ENCODE assay signal across 9 cellular contexts in genomic region chr3:119562307-119562961, GRCh38. TPM values are rescaled to one million over a fixed set of nuclear protein-coding genes. Genes with fewer than 3 reads are reported as not detected.
DNase-seq lines count a peak whose midpoint lies in the region; ATAC-seq, FAIRE-seq and TF ChIP-seq lines count a peak whose summit lies in the region.
"Had no signal": no experiment of that assay in that cellular context is flagged by ENCODE, and none has a peak within 500 bp of the region (broad histone marks: within the 10 kb centered on the region; RNA-seq: fewer than 3 reads in every experiment).

No MANE protein-coding gene starts in this region.

- POLR2A ChIA-PET in activated CD4-positive, alpha-beta T cell treated with anti-CD3 and anti-CD28 coated beads for 36 hours (lab: Charles Lee) = no interaction called here

- FAIRE-seq in frontal cortex (lab: Jason Lieb, UNC) = no peak
- FAIRE-seq: islet of Langerhans had no signal

- H3K4me3 ChIP-seq in left lung = no peak overlapping the region

- peak; percentile 78 for ATAC-seq in activated CD4-positive, alpha-beta T cell treated with anti-CD3 and anti-CD28 coated beads for 36 hours
- ATAC-seq in HG03025 (IDR thresholded peaks at IDR 0.05; ENCODE audit: low FRiP score, unreplicated experiment) (peak; percentile 46), T-helper 17 cell (peak; percentile 87), left lung (peak; percentile 45)

- DNase-seq in activated CD4-positive, alpha-beta T cell treated with anti-CD3 and anti-CD28 coated beads for 36 hours = peak; percentile 62
- no peak for DNase-seq in activated CD4-positive, alpha-beta T cell treated with anti-CD3 and anti-CD28 coated beads for 1 hour
- DNase-seq in T-helper 17 cell (peak; percentile 45 to 60 (median 59)), left lung (no peak), cortex of kidney (lab: John Stamatoyannopoulos, UW) (no peak), COLO829 (ENCODE audit: low spot score) (no peak), frontal cortex (ENCODE audit: low spot score in 2 of 2) (no peak)

- peak overlapping the region; percentile 10 for H3K4me3 Mint-ChIP-seq in activated CD4-positive, alpha-beta T cell treated with anti-CD3 and anti-CD28 coated beads for 36 hours
- H3K4me3 Mint-ChIP-seq in T-helper 17 cell = peak overlapping the region; percentile 53

- H3K4me1 Mint-ChIP-seq in activated CD4-positive, alpha-beta T cell treated with anti-CD3 and anti-CD28 coated beads for 36 hours = peaks cover 13% of the 10 kb centered on the region
- H3K4me1 Mint-ChIP-seq in T-helper 17 cell = peaks cover 23% of the 10 kb centered on the region

- no peaks in the 10 kb centered on the region for H3K27me3 Mint-ChIP-seq in activated CD4-positive, alpha-beta T cell treated with anti-CD3 and anti-CD28 coated beads for 36 hours
- H3K27me3 Mint-ChIP-seq in T-helper 17 cell = no peaks in the 10 kb centered on the region

- H3K9me3 ChIP-seq in T-helper 17 cell (ENCODE audit: control insufficient read depth, low read length, poor library complexity, severe bottlenecking) (no peaks in the 10 kb centered on the region), left lung (peaks cover 0 to 2% of the 10 kb centered on the region in 2 donors)

- peaks cover 0 to 8% of the 10 kb centered on the region in 2 donors for H3K4me1 ChIP-seq in left lung

- H3K36me3 Mint-ChIP-seq in activated CD4-positive, alpha-beta T cell treated with anti-CD3 and anti-CD28 coated beads for 36 hours (ENCODE audit: low read depth) = no peaks in the 10 kb centered on the region
- no peaks in the 10 kb centered on the region for H3K36me3 Mint-ChIP-seq in T-helper 17 cell (ENCODE audit: low read depth)

- no peaks in the 10 kb centered on the region for H3K36me3 ChIP-seq in left lung

- CTCF ChIA-PET in activated CD4-positive, alpha-beta T cell treated with anti-CD3 and anti-CD28 coated beads for 36 hours (lab: Charles Lee) = no interaction called here

- H3K27ac ChIP-seq in left lung = no peak overlapping the region

- intact Hi-C loops in activated CD4-positive, alpha-beta T cell treated with anti-CD3 and anti-CD28 coated beads for 36 hours (cut with DNase I, micrococcal nuclease) = loop anchor here in 1 of 2 experiments (5.0 kb wide), 1 partner anchor 115 kb away; the partner anchor contains the start of gene COX17
- intact Hi-C loops in left lung (cut with DNase I) = no loop called here

- TF ChIP-seq CTCF in left lung (IDR thresholded peaks at IDR 0.05) = no peak

- H3K27me3 ChIP-seq in left lung = no peaks in the 10 kb centered on the region

- no peaks in the 10 kb centered on the region for H3K9me3 Mint-ChIP-seq in activated CD4-positive, alpha-beta T cell treated with anti-CD3 and anti-CD28 coated beads for 36 hours (ENCODE audit: low read depth)

- H3K27ac Mint-ChIP-seq in activated CD4-positive, alpha-beta T cell treated with anti-CD3 and anti-CD28 coated beads for 36 hours = peak overlapping the region; percentile 77
- H3K27ac Mint-ChIP-seq in T-helper 17 cell = peak overlapping the region; percentile 94

RNA-seq across cellular contexts. Expression of gene CD80, which starts 3.0 kb away (rescaled TPM):
- 1 to 10 TPM in 1 of 2 experiments, under 1 TPM in 1; 0.74 to 1.2 TPM for total RNA-seq in activated CD4-positive, alpha-beta T cell treated with anti-CD3 and anti-CD28 coated beads for 36 hours
- total RNA-seq in T-helper 17 cell = 10 to 100 TPM; 13.9 to 14.1 TPM
- 1 to 10 TPM; 3.7 to 5.4 TPM for total RNA-seq in left lung
- total RNA-seq in frontal cortex = not detected

RNA-seq across cellular contexts. Expression of gene ADPRH, which starts 16.9 kb away (rescaled TPM):
- total RNA-seq in activated CD4-positive, alpha-beta T cell treated with anti-CD3 and anti-CD28 coated beads for 36 hours = 1 to 10 TPM; 2.5 to 3.5 TPM
- total RNA-seq in T-helper 17 cell (1 to 10 TPM; 3.6 to 3.7 TPM), left lung (10 to 100 TPM; 18.7 to 24.0 TPM), frontal cortex (1.2 TPM)

RNA-seq across cellular contexts. Expression of gene PLA1A, which starts 35.3 kb away (rescaled TPM):
- total RNA-seq in activated CD4-positive, alpha-beta T cell treated with anti-CD3 and anti-CD28 coated beads for 36 hours = not detected
- under 1 TPM in 1 of 2 donors, not detected in 1; 0.45 TPM for total RNA-seq in T-helper 17 cell
- 10 to 100 TPM; 10.6 to 14.5 TPM for total RNA-seq in left lung
- total RNA-seq in frontal cortex = 0.41 TPM

Comparison
In these comparisons a context has a peak if more than half of its experiments do, and no peak if none do; other contexts are left out.
1. DNase-seq: peak in activated CD4-positive, alpha-beta T cell treated with anti-CD3 and anti-CD28 coated beads for 36 hours (single experiment) and T-helper 17 cell (3 of 3); none in activated CD4-positive, alpha-beta T cell treated with anti-CD3 and anti-CD28 coated beads for 1 hour (single experiment), left lung (0 of 2), cortex of kidney (single experiment), COLO829 (single experiment) and frontal cortex (0 of 2).
2. Peak in every context shown above with its lines, with median percentiles within 50 percentile points of each other: ATAC-seq.